12 cellular contexts compared by ENCODE assay signal in genomic region chr20:46939031-46939430, GRCh38. TPM values are rescaled to one million over a fixed set of nuclear protein-coding genes. Genes with fewer than 3 reads are reported as not detected.
DNase-seq lines count a peak whose midpoint lies in the region; ATAC-seq and TF ChIP-seq lines count a peak whose summit lies in the region.
"Had no signal": no experiment of that assay in that cellular context is flagged by ENCODE, and none has a peak within 500 bp of the region (broad histone marks: within the 10 kb centered on the region; RNA-seq: fewer than 3 reads in every experiment).

No MANE protein-coding gene starts in this region.

- DNase-seq in A673 (ENCODE audit: low spot score): peak; percentile 29
- peak; percentile 43 for DNase-seq in GM23248
- DNase-seq in PC-3: peak; percentile 38
- peak; percentile 14 for DNase-seq in fibroblast of pulmonary artery (ENCODE audit: low read depth)
- DNase-seq in Right ventricle myocardium superior: no peak
- no peak for DNase-seq in upper lobe of right lung
- DNase-seq in sciatic nerve (ENCODE audit: low spot score): no peak
- DNase-seq: activated naive CD4-positive, alpha-beta T cell treated with anti-CD3 and anti-CD28 coated beads, Interleukin-2, amount 50 U/mL, for 16 hours; DMS79; naive thymus-derived CD4-positive, alpha-beta T cell; NCI-H2081 had no signal

- 26 to 39% methylated on average over 2 of the region's 2 CpGs for WGBS in GM23248 (ENCODE audit: low coverage in 1 of 2, low lambda C conversion rate in 2 of 2, missing lambda C conversion rate in 2 of 2), 2 experiments

- H3K4me2 ChIP-seq in GM23248 (ENCODE audit: unreplicated experiment) (no peak overlapping the region), PC-3 (ENCODE audit: low read length) (no peak overlapping the region)

- intact Hi-C loops in A673 (cut with micrococcal nuclease; ENCODE audit: unreplicated experiment): no loop called here
- intact Hi-C loops in PC-3 (cut with micrococcal nuclease): no loop called here
- intact Hi-C loops in Right ventricle myocardium superior (cut with DNase I): no loop called here
- intact Hi-C loops in upper lobe of right lung (cut with DNase I): no loop called here
- intact Hi-C loops in sciatic nerve (cut with DNase I): no loop called here

- in situ Hi-C loops in GM23248 (cut with MboI): no loop called here

- H3K36me3 ChIP-seq in A673 (ENCODE audit: insufficient read depth, low read length, poor library complexity, severe bottlenecking): no peaks in the 10 kb centered on the region
- no peaks in the 10 kb centered on the region for H3K36me3 ChIP-seq in GM23248 (ENCODE audit: low read depth)
- H3K36me3 ChIP-seq in PC-3 (ENCODE audit: low read depth, low read length): no peaks in the 10 kb centered on the region
- H3K36me3 ChIP-seq in upper lobe of right lung: no peaks in the 10 kb centered on the region

- BruUV-seq in A673 (replicated peaks; lab: Mats Ljungman, UMichigan): no TSS peak
- no TSS peak for BruUV-seq in PC-3 (replicated peaks; lab: Mats Ljungman, UMichigan)

- no peaks in the 10 kb centered on the region for H3K79me2 ChIP-seq in GM23248 (ENCODE audit: insufficient read depth)
- H3K79me2 ChIP-seq in PC-3 (ENCODE audit: low read length): no peaks in the 10 kb centered on the region

- H2AFZ ChIP-seq in GM23248 (no peak overlapping the region), PC-3 (ENCODE audit: low read length) (no peak overlapping the region)

- no peaks in the 10 kb centered on the region for H3F3A ChIP-seq in GM23248 (ENCODE audit: insufficient read depth)
- no peaks in the 10 kb centered on the region for H3F3A ChIP-seq in PC-3 (ENCODE audit: low read length, unreplicated experiment)

- H3K9me3 ChIP-seq in A673 (ENCODE audit: low read depth, low read length, poor library complexity, severe bottlenecking) (no peaks in the 10 kb centered on the region), GM23248 (ENCODE audit: low read depth) (no peaks in the 10 kb centered on the region), PC-3 (ENCODE audit: low read length) (no peaks in the 10 kb centered on the region), upper lobe of right lung (no peaks in the 10 kb centered on the region)

- H4K20me1 ChIP-seq in GM23248 (ENCODE audit: insufficient read depth): no peaks in the 10 kb centered on the region
- H4K20me1 ChIP-seq in PC-3 (ENCODE audit: low read length): no peaks in the 10 kb centered on the region

- peak; percentile 19; the same call in 1 of the 2 replicates for TF ChIP-seq CTCF in A673 (conservative IDR thresholded peaks at IDR 0.05; ENCODE audit: low read depth, low read length)
- peak; percentile 48 for TF ChIP-seq CTCF in PC-3 (conservative IDR thresholded peaks at IDR 0.05; ENCODE audit: low read depth, low read length)
- peak; percentile 13 for TF ChIP-seq CTCF in fibroblast of pulmonary artery (IDR thresholded peaks at IDR 0.05; ENCODE audit: low read length, missing control alignments)
- TF ChIP-seq CTCF in upper lobe of right lung (IDR thresholded peaks at IDR 0.05): no peak

- H3K4me1 ChIP-seq in A673 (ENCODE audit: insufficient read depth, low read length, poor library complexity, severe bottlenecking) (no peaks in the 10 kb centered on the region), GM23248 (ENCODE audit: insufficient read depth) (no peaks in the 10 kb centered on the region), PC-3 (ENCODE audit: insufficient read depth, low read length) (no peaks in the 10 kb centered on the region), upper lobe of right lung (no peaks in the 10 kb centered on the region)

- ATAC-seq in PC-3 (peak; percentile 43; the same call in 1 of the 2 replicates), HG02798 (IDR thresholded peaks at IDR 0.05; ENCODE audit: poor library complexity, unreplicated experiment) (no peak), Right ventricle myocardium superior (ENCODE audit: poor library complexity) (no peak), upper lobe of right lung (no peak), sciatic nerve (no peak)
- ATAC-seq: naive thymus-derived CD4-positive, alpha-beta T cell had no signal

- H3K27me3 ChIP-seq in A673 (replicated peaks; ENCODE audit: insufficient read depth, low read depth, low read length, poor library complexity): no peaks in the 10 kb centered on the region
- H3K27me3 ChIP-seq in GM23248 (replicated peaks; ENCODE audit: insufficient read depth): no peaks in the 10 kb centered on the region
- no peaks in the 10 kb centered on the region for H3K27me3 ChIP-seq in PC-3 (ENCODE audit: low read length)
- peaks cover 6% of the 10 kb centered on the region for H3K27me3 ChIP-seq in upper lobe of right lung

- POLR2A ChIA-PET in A673 (lab: Charles Lee; ENCODE audit: low non-redundant PET) (no interaction called here), PC-3 (lab: Charles Lee; ENCODE audit: unreplicated experiment) (no interaction called here)

- H3K9me2 ChIP-seq in GM23248 (ENCODE audit: insufficient read depth) (no peaks in the 10 kb centered on the region), PC-3 (replicated peaks; ENCODE audit: low read length) (no peaks in the 10 kb centered on the region)

- no peak overlapping the region for H3K9ac ChIP-seq in GM23248
- no peak overlapping the region for H3K9ac ChIP-seq in PC-3 (ENCODE audit: low read length)

- CTCF ChIA-PET in A673 (lab: Charles Lee) (no interaction called here), PC-3 (lab: Charles Lee) (no interaction called here)

- H3K27ac ChIP-seq in A673 (ENCODE audit: low read depth, low read length, poor library complexity, severe bottlenecking): no peak overlapping the region
- no peak overlapping the region for H3K27ac ChIP-seq in GM23248
- H3K27ac ChIP-seq in PC-3 (ENCODE audit: low read length): no peak overlapping the region
- no peak overlapping the region for H3K27ac ChIP-seq in upper lobe of right lung

- no peak overlapping the region for H3K4me3 ChIP-seq in A673 (ENCODE audit: low read depth, low read length, poor library complexity, severe bottlenecking)
- no peak overlapping the region for H3K4me3 ChIP-seq in GM23248
- no peak overlapping the region for H3K4me3 ChIP-seq in PC-3 (ENCODE audit: low read length)
- no peak overlapping the region for H3K4me3 ChIP-seq in fibroblast of pulmonary artery (replicated peaks; ENCODE audit: low read depth, low read length)
- no peak overlapping the region for H3K4me3 ChIP-seq in upper lobe of right lung

RNA-seq across cellular contexts. Expression of gene EYA2, which starts 44.4 kb away (rescaled TPM):
- total RNA-seq in A673 (2021) (not detected in 2 replicates), PC-3 (2014; rRNA removed) (0.29 and 0.33 TPM in 2 replicates), Right ventricle myocardium superior (0.65 TPM), upper lobe of right lung (1.8 TPM), sciatic nerve (24.4 TPM)
- total RNA-seq in GM23248 (2014; rRNA removed; shearing (Covaris generic)): 0.38 TPM in 1 of 2 replicates, not detected in the other
- polyA plus RNA-seq in GM23248 (2016; fragmentation: Nextera tagmentation; extraction: Ambion mirVana): 0.14 and 0.18 TPM in 2 replicates
- polyA plus RNA-seq: naive thymus-derived CD4-positive, alpha-beta T cell had no signal

Comparison
In these comparisons a context has a peak if more than half of its experiments do, and no peak if none do; other contexts are left out.
1. DNase-seq: peak in A673 (single experiment), GM23248 (single experiment), PC-3 (single experiment) and fibroblast of pulmonary artery (single experiment); none in Right ventricle myocardium superior (single experiment), upper lobe of right lung (single experiment) and sciatic nerve (single experiment).